In genomic region chr11:66467034-66467659, GRCh38 we compare ENCODE assay signal across 8 cellular contexts. TPM values are rescaled to one million over a fixed set of nuclear protein-coding genes. Genes with fewer than 3 reads are reported as not detected.
DNase-seq lines count a peak whose midpoint lies in the region; ATAC-seq and TF ChIP-seq lines count a peak whose summit lies in the region.

No MANE protein-coding gene starts in this region.

- 4% methylated on average over 72 of the region's 72 CpGs for WGBS in thymus

- H3K4me3 ChIP-seq in ACC112 (ENCODE audit: low read depth, low read length), result peak overlapping the region; percentile 78
- peak overlapping the region; percentile 50 for H3K4me3 ChIP-seq in GM12865 (ENCODE audit: low read depth, low read length)
- H3K4me3 ChIP-seq in Panc1 (ENCODE audit: low read depth in 2 of 2, low read length in 2 of 2), result peak overlapping the region; percentile 50 to 70
- peak overlapping the region; percentile 87 for H3K4me3 ChIP-seq in coronary artery
- H3K4me3 ChIP-seq in thymus (ENCODE audit: low read length), result peak overlapping the region; percentile 68

- H3K27me3 Mint-ChIP-seq in memory B cell, result no peaks in the 10 kb centered on the region

- no peaks in the 10 kb centered on the region for H3K9me3 Mint-ChIP-seq in memory B cell

- CTCF ChIA-PET in Panc1 (lab: Charles Lee), result interaction anchor here (0.7 to 1.1 kb wide), 4 partner anchors 11 to 28 kb away, joined by 3 to 10 read pairs (median 4); partner anchors contain the start of gene MRPL11

- in situ Hi-C loops in Panc1 (cut with HindIII; ENCODE audit: low pct_unique_long_range_greater_than_20kb, low sequenced_read_pairs), result no loop called here

- ATAC-seq in HG02763 (IDR thresholded peaks at IDR 0.05; ENCODE audit: unreplicated experiment), result peak; percentile 27
- peak; percentile 70 for ATAC-seq in Panc1
- ATAC-seq in memory B cell (ENCODE audit: low read depth), result peak; percentile 61
- no peak for ATAC-seq in GM21737 (IDR thresholded peaks at IDR 0.05; ENCODE audit: unreplicated experiment)

- POLR2A ChIA-PET in Panc1 (lab: Charles Lee), result interaction anchor here (0.6 kb wide), 1 partner anchor 387 kb away, joined by 3 read pairs; no protein-coding TSS in a partner anchor

- peak; percentile 28 for DNase-seq in GM12865 (ENCODE audit: low read depth)
- no peak for DNase-seq in Panc1 (ENCODE audit: low read depth, low spot score)
- DNase-seq in coronary artery (ENCODE audit: low spot score), result no peak
- peak in 1 of 2 donors; percentile 60 for DNase-seq in memory B cell (ENCODE audit: low spot score in 2 of 2)

- intact Hi-C loops in Panc1 (cut with micrococcal nuclease; ENCODE audit: unreplicated experiment), result no loop called here

- peak overlapping the region; percentile 80 for H3K27ac Mint-ChIP-seq in memory B cell

- H3K4me3 Mint-ChIP-seq in memory B cell, result peak overlapping the region; percentile 85

- peak overlapping the region; percentile 65 for H2AFZ ChIP-seq in ACC112 (ENCODE audit: low read length, unreplicated experiment)

- no peaks in the 10 kb centered on the region for H3K27me3 ChIP-seq in ACC112 (ENCODE audit: insufficient read depth, low read length)
- H3K27me3 ChIP-seq in Panc1 (ENCODE audit: control insufficient read depth, insufficient read depth, low read length), result no peaks in the 10 kb centered on the region
- no peaks in the 10 kb centered on the region for H3K27me3 ChIP-seq in thymus (ENCODE audit: control insufficient read depth, insufficient read depth)

- H3K36me3 ChIP-seq in ACC112 (ENCODE audit: insufficient read depth, low read length) (no peaks in the 10 kb centered on the region), Panc1 (ENCODE audit: control insufficient read depth, insufficient read depth, low read length) (no peaks in the 10 kb centered on the region), thymus (ENCODE audit: control insufficient read depth, insufficient read depth) (no peaks in the 10 kb centered on the region)

- no peaks in the 10 kb centered on the region for H3K79me2 ChIP-seq in ACC112 (ENCODE audit: control insufficient read depth, insufficient read depth, low read length, unreplicated experiment)

- H3K36me3 Mint-ChIP-seq in memory B cell, result no peaks in the 10 kb centered on the region

- no peak overlapping the region for H3K27ac ChIP-seq in ACC112 (ENCODE audit: low read depth, low read length)
- peak overlapping the region; percentile 26; the same call in 1 of the 2 replicates for H3K27ac ChIP-seq in Panc1 (ENCODE audit: low read length)
- peak overlapping the region in 1 of 2 donors; percentile 87 for H3K27ac ChIP-seq in coronary artery
- H3K27ac ChIP-seq in thymus (ENCODE audit: low read depth), result no peak overlapping the region

- H3K4me1 Mint-ChIP-seq in memory B cell, result peaks cover 22% of the 10 kb centered on the region

- H3K9me3 ChIP-seq in Panc1 (ENCODE audit: control insufficient read depth, insufficient read depth, low read depth, low read length) (no peaks in the 10 kb centered on the region), thymus (ENCODE audit: control insufficient read depth) (no peaks in the 10 kb centered on the region)

- peaks cover 7% of the 10 kb centered on the region for H3K4me1 ChIP-seq in ACC112 (ENCODE audit: control insufficient read depth, insufficient read depth, low read length, unreplicated experiment)
- H3K4me1 ChIP-seq in Panc1 (ENCODE audit: control insufficient read depth, insufficient read depth, low read length), result peaks cover 11% of the 10 kb centered on the region
- H3K4me1 ChIP-seq in thymus (ENCODE audit: control insufficient read depth, insufficient read depth, low read length), result peaks cover 6% of the 10 kb centered on the region

- no TSS peak for BruUV-seq in Panc1 (replicated peaks; lab: Mats Ljungman, UMichigan)

- TF ChIP-seq CTCF in GM12865 (IDR thresholded peaks at IDR 0.05; ENCODE audit: insufficient read depth, low read depth, low read length, missing control alignments) (peak; percentile 37), Panc1 (IDR thresholded peaks at IDR 0.05) (no peak), coronary artery (IDR thresholded peaks at IDR 0.05) (no peak)

RNA-seq across cellular contexts. Expression of gene PELI3, which starts 0.4 kb away (rescaled TPM):
- 9.1 TPM for total RNA-seq in Panc1 (2021; ENCODE audit: unreplicated experiment)
- polyA plus RNA-seq in Panc1 (2012; ENCODE audit: insufficient read length), result 9.1 TPM
- 2.4 TPM for polyA plus RNA-seq in thymus

RNA-seq across cellular contexts. Expression of gene DPP3, which starts 13.1 kb away (rescaled TPM):
- total RNA-seq in Panc1 (2021; ENCODE audit: unreplicated experiment), result 180 TPM
- polyA plus RNA-seq in Panc1 (2012; ENCODE audit: insufficient read length), result 209 TPM
- polyA plus RNA-seq in thymus, result 23.2 TPM

RNA-seq across cellular contexts. Expression of gene MRPL11, which starts 28.5 kb away (rescaled TPM):
- 158 TPM for total RNA-seq in Panc1 (2021; ENCODE audit: unreplicated experiment)
- polyA plus RNA-seq in Panc1 (2012; ENCODE audit: insufficient read length), result 139 TPM
- 45.3 TPM for polyA plus RNA-seq in thymus

RNA-seq across cellular contexts. Expression of gene BBS1, which starts 43.3 kb away (rescaled TPM):
- 26.9 TPM for total RNA-seq in Panc1 (2021; ENCODE audit: unreplicated experiment)
- polyA plus RNA-seq in Panc1 (2012; ENCODE audit: insufficient read length), result 16.4 TPM
- 14.1 TPM for polyA plus RNA-seq in thymus

RNA-seq across cellular contexts. Expression of gene NPAS4, which starts 46.3 kb away (rescaled TPM):
- 0.08 TPM for total RNA-seq in Panc1 (2021; ENCODE audit: unreplicated experiment)
- not detected for polyA plus RNA-seq in Panc1 (2012; ENCODE audit: insufficient read length)
- polyA plus RNA-seq in thymus, result 0.05 TPM
